In the genomic region with DNA sequence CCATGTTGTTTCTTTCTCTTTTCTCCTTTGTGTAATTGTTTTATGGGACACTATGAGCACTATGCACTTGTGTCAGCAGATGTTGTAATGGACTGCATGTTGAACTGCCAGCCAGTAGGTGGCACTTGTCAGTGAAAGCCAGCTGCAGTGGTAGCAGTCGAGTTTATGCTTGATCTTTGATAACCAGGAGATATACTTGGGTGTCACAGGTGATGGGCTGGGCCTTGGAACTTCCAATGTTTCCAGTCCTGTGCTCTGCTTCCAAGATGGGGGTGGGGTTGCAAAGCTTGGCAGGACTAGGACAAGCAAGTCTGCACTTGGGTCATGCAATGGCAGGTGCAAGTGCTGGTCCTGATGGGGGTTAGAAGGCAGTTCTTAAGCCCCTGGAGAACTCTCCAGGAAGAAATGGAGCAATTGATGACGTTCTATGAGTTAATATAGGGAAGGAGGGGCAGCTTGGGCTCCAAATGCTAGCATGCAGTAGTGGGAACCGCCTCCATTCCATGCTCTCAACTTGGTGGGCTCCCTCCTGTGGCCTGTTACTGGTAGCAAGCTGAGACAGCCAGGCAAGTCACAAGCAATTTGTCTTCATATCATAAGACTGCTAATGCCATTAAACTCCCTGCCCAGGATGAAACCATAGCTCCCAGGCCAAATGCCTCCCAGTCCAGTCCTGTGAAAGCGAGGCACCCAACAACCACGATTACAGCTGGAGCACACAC, we compare ENCODE assay signal across 8 cellular contexts. TPM values are rescaled to one million over a fixed set of nuclear protein-coding genes. Genes with fewer than 3 reads are reported as not detected.
A peak's percentile ranks its signal among the peaks of the same experiment; 100 is the strongest.
DNase-seq lines count a peak whose midpoint lies in the region; ATAC-seq and TF ChIP-seq lines count a peak whose summit lies in the region.

No MANE protein-coding gene starts in this region.

- TF ChIP-seq POLR2A in heart left ventricle (IDR thresholded peaks at IDR 0.05) = no peak

- CTCF ChIA-PET in HEK293 (lab: Yijun Ruan, JAX) = interaction anchor here (0.6 to 1.3 kb wide), 4 partner anchors 9 to 17 kb away, joined by 3 to 7 read pairs (median 3); no protein-coding TSS in a partner anchor

- H3K27me3 ChIP-seq in right atrium auricular region = no peaks in the 10 kb centered on the region
- peaks cover 0 to 6% (median 0%) of the 10 kb centered on the region in 9 donors for H3K27me3 ChIP-seq in heart left ventricle

- intact Hi-C loops in Right ventricle myocardium inferior (cut with DNase I) = no loop called here
- intact Hi-C loops in heart left ventricle (cut with DNase I) = loop anchor here in 6 of 10 donors (5.0 to 10.0 kb wide), 4 partner anchors 231 to 343 kb away; no protein-coding TSS in a partner anchor

- peak in 1 of 2 donors; percentile 58 for TF ChIP-seq CTCF in right atrium auricular region (IDR thresholded peaks at IDR 0.05)
- TF ChIP-seq CTCF in HEK293 (tag by site-specific recombination; IDR thresholded peaks at IDR 0.05) = no peak
- TF ChIP-seq CTCF in heart left ventricle (IDR thresholded peaks at IDR 0.05) = peak in 11 of 12 donors; percentile 27 to 58 (median 45)

- POLR2A ChIA-PET in HEK293 (lab: Yijun Ruan, JAX) = no interaction called here

- DNase-seq in Right ventricle myocardium inferior (ENCODE audit: missing footprints) (peak; percentile 61), right atrium auricular region (ENCODE audit: low spot score) (no peak), M059J (ENCODE audit: low read depth) (peak; percentile 4), heart left ventricle (peak in 1 of 5 donors; percentile 25), KG1 (lab: John Stamatoyannopoulos, UW) (no peak)
- DNase-seq in activated T-cell treated with anti-CD3 and anti-CD28 coated beads, Interleukin-2, amount 50 U/mL, for 48 hours = peak; percentile 20 to 41
- DNase-seq in stimulated activated CD4-positive, alpha-beta T cell treated with anti-CD3 and anti-CD28 coated beads, Interleukin-2, amount 100 ng/mL, for 24 hours = peak; percentile 22 to 25

- H3K4me3 ChIP-seq in right atrium auricular region (no peak overlapping the region), HEK293 (ENCODE audit: low read depth, low read length) (no peak overlapping the region), heart left ventricle (no peak overlapping the region)

- H3K36me3 ChIP-seq in right atrium auricular region = no peaks in the 10 kb centered on the region
- H3K36me3 ChIP-seq in HEK293 (ENCODE audit: control insufficient read depth in 2 of 2, insufficient read depth in 1 of 2, low read length in 2 of 2) = no peaks in the 10 kb centered on the region
- H3K36me3 ChIP-seq in heart left ventricle = no peaks in the 10 kb centered on the region

- H3K27ac ChIP-seq in right atrium auricular region (no peak overlapping the region), HEK293 (ENCODE audit: extremely low read depth, low read depth, low read length) (no peak overlapping the region), heart left ventricle (no peak overlapping the region)

- H3K9me3 ChIP-seq in right atrium auricular region (no peaks in the 10 kb centered on the region), HEK293 (ENCODE audit: control insufficient read depth, insufficient read depth, low read depth, low read length) (no peaks in the 10 kb centered on the region), heart left ventricle (peaks cover 0 to 6% (median 0%) of the 10 kb centered on the region in 12 donors)

- H3K4me1 ChIP-seq in right atrium auricular region (no peaks in the 10 kb centered on the region), HEK293 (ENCODE audit: control insufficient read depth, insufficient read depth, low read length) (no peaks in the 10 kb centered on the region), heart left ventricle (no peaks in the 10 kb centered on the region)

- ATAC-seq in Right ventricle myocardium inferior = no peak
- peak in 1 of 4 donors; percentile 61 for ATAC-seq in heart left ventricle

- 31 to 52% (median 48%) methylated on average over 5 of the region's 5 CpGs for WGBS in heart left ventricle, 4 donors

TF ChIP-seq in HEK293, 187 proteins besides CTCF, POLR2A, EP300 and RAD21:
- TF ChIP-seq ZNF654 (tag by site-specific recombination; IDR thresholded peaks at IDR 0.05; ENCODE audit: low read depth) (0 out of 2 replicates have a peak, but pooled peaks have one; percentile 25), ZNF211 (tag by site-specific recombination; IDR thresholded peaks at IDR 0.05; ENCODE audit: low read depth) (no peak)

RNA-seq across cellular contexts. Expression of gene HTR1F, which starts 21.0 kb away (rescaled TPM):
- total RNA-seq in Right ventricle myocardium inferior = 0.16 TPM
- under 1 TPM; 0.26 to 0.43 TPM for total RNA-seq in right atrium auricular region
- total RNA-seq in M059J (2014; rRNA removed; shearing (Covaris generic)) = 0.12 TPM in 2 replicates
- total RNA-seq in heart left ventricle = 1 to 10 TPM in 1 of 9 donors, under 1 TPM in 8; 0.16 to 1.5 (median 0.35) TPM
- polyA plus RNA-seq in heart left ventricle = under 1 TPM in 1 of 2 donors, not detected in 1; 0.01 TPM

Comparison
In these comparisons a context has a peak if more than half of its experiments do, and no peak if none do; other contexts are left out.
1. DNase-seq: peak in Right ventricle myocardium inferior (single experiment), M059J (single experiment), activated T-cell treated with anti-CD3 and anti-CD28 coated beads, Interleukin-2, amount 50 U/mL, for 48 hours (2 of 2) and stimulated activated CD4-positive, alpha-beta T cell treated with anti-CD3 and anti-CD28 coated beads, Interleukin-2, amount 100 ng/mL, for 24 hours (2 of 2); none in right atrium auricular region (single experiment) and KG1 (single experiment).